Comparison of ENCODE assay signal across 9 cellular contexts in genomic region chr9:125829743-125830142, GRCh38.
A peak's percentile ranks its signal among the peaks of the same experiment; 100 is the strongest.
DNase-seq lines count a peak whose midpoint lies in the region; ATAC-seq, FAIRE-seq and TF ChIP-seq lines count a peak whose summit lies in the region.
"Had no signal": no experiment of that assay in that cellular context is flagged by ENCODE, and none has a peak within 500 bp of the region (broad histone marks: within the 10 kb centered on the region; RNA-seq: fewer than 3 reads in every experiment).

No MANE protein-coding gene starts in this region.

- peaks cover 33% of the 10 kb centered on the region for H3K4me1 Mint-ChIP-seq in activated T-cell treated with anti-CD3 and anti-CD28 coated beads, Interleukin-2, amount 50 U/mL, for 24 hours (ENCODE audit: low read depth)
- H3K4me1 Mint-ChIP-seq in glutamatergic neuron (ENCODE audit: low read depth, unreplicated experiment) = peaks cover 4% of the 10 kb centered on the region

- TF ChIP-seq CTCF in heart left ventricle (IDR thresholded peaks at IDR 0.05) = no peak
- no peak for TF ChIP-seq CTCF in glutamatergic neuron (IDR thresholded peaks at IDR 0.05; ENCODE audit: partially characterized antibody, unreplicated experiment)

- H3K9me3 ChIP-seq in heart left ventricle = no peaks in the 10 kb centered on the region

- DNase-seq in KG1 (lab: John Stamatoyannopoulos, UW) (peak; percentile 41), heart left ventricle (peak in 2 of 5 donors; percentile 18 to 27), HTR-8/SVneo (ENCODE audit: insufficient read length, low spot score) (no peak), glutamatergic neuron (no peak), nucleus accumbens (lab: John Stamatoyannopoulos, UW) (no peak)
- DNase-seq in activated T-cell treated with anti-CD3 and anti-CD28 coated beads, Interleukin-2, amount 50 U/mL, for 24 hours = peak; percentile 52
- peak in 3 of 4 experiments; percentile 7 to 26 (median 24) for DNase-seq in stimulated activated CD4-positive, alpha-beta T cell treated with anti-CD3 and anti-CD28 coated beads, Interleukin-1b, Interleukin-23, amount 100 ng/mL, for 24 hours (ENCODE audit: low read depth in 4 of 4, low spot score in 1 of 4)

- peaks cover 0 to 19% (median 2%) of the 10 kb centered on the region in 12 donors for H3K4me1 ChIP-seq in heart left ventricle

- no peaks in the 10 kb centered on the region for H3K27me3 Mint-ChIP-seq in activated T-cell treated with anti-CD3 and anti-CD28 coated beads, Interleukin-2, amount 50 U/mL, for 24 hours
- no peaks in the 10 kb centered on the region for H3K27me3 Mint-ChIP-seq in glutamatergic neuron (ENCODE audit: unreplicated experiment)

- no peak for TF ChIP-seq POLR2A in heart left ventricle (IDR thresholded peaks at IDR 0.05)

- H3K4me3 Mint-ChIP-seq in activated T-cell treated with anti-CD3 and anti-CD28 coated beads, Interleukin-2, amount 50 U/mL, for 24 hours = peak overlapping the region; percentile 77
- no peak overlapping the region for H3K4me3 Mint-ChIP-seq in glutamatergic neuron (ENCODE audit: unreplicated experiment)

- no peak for FAIRE-seq in HTR-8/SVneo (lab: Jason Lieb, UNC)

- no peaks in the 10 kb centered on the region for H3K9me3 Mint-ChIP-seq in activated T-cell treated with anti-CD3 and anti-CD28 coated beads, Interleukin-2, amount 50 U/mL, for 24 hours
- no peaks in the 10 kb centered on the region for H3K9me3 Mint-ChIP-seq in glutamatergic neuron (ENCODE audit: unreplicated experiment)

- no peaks in the 10 kb centered on the region for H3K27me3 ChIP-seq in heart left ventricle

- peak overlapping the region in 7 of 12 donors; percentile 7 to 50 (median 24) for H3K27ac ChIP-seq in heart left ventricle
- H3K27ac ChIP-seq: KMS-11 had no signal

- ATAC-seq in GM18520 (IDR thresholded peaks at IDR 0.05; ENCODE audit: unreplicated experiment) (peak; percentile 61), heart left ventricle (peak; percentile 61 to 81 (median 68))

- H3K36me3 Mint-ChIP-seq in activated T-cell treated with anti-CD3 and anti-CD28 coated beads, Interleukin-2, amount 50 U/mL, for 24 hours (ENCODE audit: low read depth) = no peaks in the 10 kb centered on the region
- no peaks in the 10 kb centered on the region for H3K36me3 Mint-ChIP-seq in glutamatergic neuron (ENCODE audit: unreplicated experiment)

- peak overlapping the region; percentile 83 for H3K27ac Mint-ChIP-seq in activated T-cell treated with anti-CD3 and anti-CD28 coated beads, Interleukin-2, amount 50 U/mL, for 24 hours
- no peak overlapping the region for H3K27ac Mint-ChIP-seq in glutamatergic neuron (ENCODE audit: unreplicated experiment)

- H3K4me3 ChIP-seq in heart left ventricle = peak overlapping the region in 11 of 12 donors; percentile 19 to 62 (median 42)

- intact Hi-C loops in heart left ventricle (cut with DNase I) = loop anchor here in 1 of 10 donors (10.0 kb wide), 1 partner anchor 75 kb away; no protein-coding TSS in a partner anchor

- whole genome bisulfite sequencing in heart left ventricle, 4 donors = 27 to 41% (median 32%) methylated on average over 7 of the region's 7 CpGs

- no peaks in the 10 kb centered on the region for H3K36me3 ChIP-seq in heart left ventricle

Comparison
In these comparisons a context has a peak if more than half of its experiments do, and no peak if none do; other contexts are left out.
1. DNase-seq: peak in KG1 (single experiment), activated T-cell treated with anti-CD3 and anti-CD28 coated beads, Interleukin-2, amount 50 U/mL, for 24 hours (single experiment) and stimulated activated CD4-positive, alpha-beta T cell treated with anti-CD3 and anti-CD28 coated beads, Interleukin-1b, Interleukin-23, amount 100 ng/mL, for 24 hours (3 of 4); none in HTR-8/SVneo (single experiment), glutamatergic neuron (single experiment) and nucleus accumbens (0 of 56).